In the genomic region with DNA sequence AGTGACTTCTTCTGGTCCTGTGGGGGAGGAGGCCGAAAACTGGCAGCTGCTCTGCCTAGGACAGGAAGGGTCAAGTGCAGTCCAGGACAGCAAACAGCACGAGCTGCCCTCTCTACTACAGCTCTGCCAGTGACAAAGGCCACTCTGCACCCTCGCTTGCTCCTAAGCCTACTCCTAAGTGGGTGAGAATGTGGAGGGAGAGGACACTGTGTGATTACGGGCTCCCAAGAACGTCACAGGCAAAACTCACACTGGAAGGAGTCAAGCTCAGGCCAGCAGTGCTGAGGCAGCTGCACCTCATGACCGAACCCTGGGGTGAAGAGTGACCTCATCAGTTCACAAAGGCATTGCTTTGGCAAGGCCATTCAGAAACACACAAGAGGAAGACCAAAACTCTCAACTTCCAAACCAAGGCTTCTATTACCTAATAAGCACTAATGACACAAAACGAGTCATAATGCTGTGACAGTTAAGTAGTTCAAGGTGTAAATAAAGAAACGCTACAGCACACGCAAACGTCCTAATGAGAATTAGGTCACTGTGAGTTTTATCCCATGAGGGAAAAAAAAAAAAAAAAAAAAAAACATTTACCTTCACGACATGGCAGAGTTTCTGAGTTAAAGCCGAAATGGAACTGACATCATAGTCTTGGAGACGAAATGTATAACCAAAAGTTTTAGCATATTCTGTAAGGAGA, we compare ENCODE assay signal across 1 cellular context.
TF ChIP-seq lines count a peak whose summit lies in the region.

No MANE protein-coding gene starts in this region.

TF ChIP-seq in HepG2, 621 proteins besides CTCF, POLR2A, EP300 and RAD21 (continued from another document and continues in another):
- TF ChIP-seq, protein P1, sequence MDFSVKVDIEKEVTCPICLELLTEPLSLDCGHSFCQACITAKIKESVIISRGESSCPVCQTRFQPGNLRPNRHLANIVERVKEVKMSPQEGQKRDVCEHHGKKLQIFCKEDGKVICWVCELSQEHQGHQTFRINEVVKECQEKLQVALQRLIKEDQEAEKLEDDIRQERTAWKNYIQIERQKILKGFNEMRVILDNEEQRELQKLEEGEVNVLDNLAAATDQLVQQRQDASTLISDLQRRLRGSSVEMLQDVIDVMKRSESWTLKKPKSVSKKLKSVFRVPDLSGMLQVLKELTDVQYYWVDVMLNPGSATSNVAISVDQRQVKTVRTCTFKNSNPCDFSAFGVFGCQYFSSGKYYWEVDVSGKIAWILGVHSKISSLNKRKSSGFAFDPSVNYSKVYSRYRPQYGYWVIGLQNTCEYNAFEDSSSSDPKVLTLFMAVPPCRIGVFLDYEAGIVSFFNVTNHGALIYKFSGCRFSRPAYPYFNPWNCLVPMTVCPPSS (IDR thresholded peaks at IDR 0.05) = no peak
- TF ChIP-seq ZNF782 (CRISPR knock-in tag; IDR thresholded peaks at IDR 0.05; ENCODE audit: borderline replicate concordance) (no peak), ATF7 (IDR thresholded peaks at IDR 0.05) (peak; percentile 54; the same call in 1 of the 2 replicates), ATF7 (CRISPR knock-in tag; IDR thresholded peaks at IDR 0.05) (peak; percentile 83; the same call in 1 of the 2 replicates), TEAD3 (CRISPR knock-in tag; optimal IDR thresholded peaks at IDR 0.05; ENCODE audit: borderline replicate concordance) (peak; percentile 7), CBX5 (CRISPR knock-in tag; IDR thresholded peaks at IDR 0.05; ENCODE audit: borderline replicate concordance) (peak; percentile 68; the same call in 1 of the 2 replicates), GABPB1 (CRISPR knock-in tag; IDR thresholded peaks at IDR 0.05) (0 out of 2 replicates have a peak, but pooled peaks have one; percentile 20), ZNF761 (CRISPR knock-in tag; conservative IDR thresholded peaks at IDR 0.05) (peak; percentile 44), MXD4 (CRISPR knock-in tag; IDR thresholded peaks at IDR 0.05) (no peak; the same call in 1 of the 2 replicates), CBX2 (IDR thresholded peaks at IDR 0.05; ENCODE audit: low read depth, low read length) (no peak), CBX2 (CRISPR knock-in tag; IDR thresholded peaks at IDR 0.05; ENCODE audit: low read depth) (no peak), ZNF3 (CRISPR knock-in tag; IDR thresholded peaks at IDR 0.05) (no peak), RARG (CRISPR knock-in tag; IDR thresholded peaks at IDR 0.05; ENCODE audit: low read depth) (0 out of 2 replicates have a peak, but pooled peaks have one; percentile 75), TCF12 (IDR thresholded peaks at IDR 0.05) (no peak), TCF12 (CRISPR knock-in tag; IDR thresholded peaks at IDR 0.05) (no peak), SAP130 (CRISPR knock-in tag; IDR thresholded peaks at IDR 0.05; ENCODE audit: low read depth) (0 out of 2 replicates have a peak, but pooled peaks have one; percentile 19), ONECUT2 (CRISPR knock-in tag; IDR thresholded peaks at IDR 0.05) (no peak), ZSCAN20 (CRISPR knock-in tag; IDR thresholded peaks at IDR 0.05; ENCODE audit: borderline replicate concordance) (no peak), ZNF383 (CRISPR knock-in tag; IDR thresholded peaks at IDR 0.05; ENCODE audit: borderline replicate concordance) (0 out of 2 replicates have a peak, but pooled peaks have one; percentile 71), ZBTB38 (CRISPR knock-in tag; IDR thresholded peaks at IDR 0.05) (peak; percentile 87), HMG20A (CRISPR knock-in tag; IDR thresholded peaks at IDR 0.05; ENCODE audit: borderline replicate concordance) (0 out of 2 replicates have a peak, but pooled peaks have one; percentile 13)
- TF ChIP-seq, protein P2, sequence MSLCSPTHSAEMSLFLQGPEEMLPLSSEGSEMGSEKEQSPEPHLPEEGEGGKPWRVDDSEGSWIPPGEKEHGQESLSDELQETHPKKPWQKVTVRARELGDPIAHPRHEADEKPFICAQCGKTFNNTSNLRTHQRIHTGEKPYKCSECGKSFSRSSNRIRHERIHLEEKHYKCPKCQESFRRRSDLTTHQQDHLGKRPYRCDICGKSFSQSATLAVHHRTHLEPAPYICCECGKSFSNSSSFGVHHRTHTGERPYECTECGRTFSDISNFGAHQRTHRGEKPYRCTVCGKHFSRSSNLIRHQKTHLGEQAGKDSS (CRISPR knock-in tag; IDR thresholded peaks at IDR 0.05; ENCODE audit: borderline replicate concordance, low read depth) = peak; percentile 45; the same call in 1 of the 2 replicates
- TF ChIP-seq, protein P3, sequence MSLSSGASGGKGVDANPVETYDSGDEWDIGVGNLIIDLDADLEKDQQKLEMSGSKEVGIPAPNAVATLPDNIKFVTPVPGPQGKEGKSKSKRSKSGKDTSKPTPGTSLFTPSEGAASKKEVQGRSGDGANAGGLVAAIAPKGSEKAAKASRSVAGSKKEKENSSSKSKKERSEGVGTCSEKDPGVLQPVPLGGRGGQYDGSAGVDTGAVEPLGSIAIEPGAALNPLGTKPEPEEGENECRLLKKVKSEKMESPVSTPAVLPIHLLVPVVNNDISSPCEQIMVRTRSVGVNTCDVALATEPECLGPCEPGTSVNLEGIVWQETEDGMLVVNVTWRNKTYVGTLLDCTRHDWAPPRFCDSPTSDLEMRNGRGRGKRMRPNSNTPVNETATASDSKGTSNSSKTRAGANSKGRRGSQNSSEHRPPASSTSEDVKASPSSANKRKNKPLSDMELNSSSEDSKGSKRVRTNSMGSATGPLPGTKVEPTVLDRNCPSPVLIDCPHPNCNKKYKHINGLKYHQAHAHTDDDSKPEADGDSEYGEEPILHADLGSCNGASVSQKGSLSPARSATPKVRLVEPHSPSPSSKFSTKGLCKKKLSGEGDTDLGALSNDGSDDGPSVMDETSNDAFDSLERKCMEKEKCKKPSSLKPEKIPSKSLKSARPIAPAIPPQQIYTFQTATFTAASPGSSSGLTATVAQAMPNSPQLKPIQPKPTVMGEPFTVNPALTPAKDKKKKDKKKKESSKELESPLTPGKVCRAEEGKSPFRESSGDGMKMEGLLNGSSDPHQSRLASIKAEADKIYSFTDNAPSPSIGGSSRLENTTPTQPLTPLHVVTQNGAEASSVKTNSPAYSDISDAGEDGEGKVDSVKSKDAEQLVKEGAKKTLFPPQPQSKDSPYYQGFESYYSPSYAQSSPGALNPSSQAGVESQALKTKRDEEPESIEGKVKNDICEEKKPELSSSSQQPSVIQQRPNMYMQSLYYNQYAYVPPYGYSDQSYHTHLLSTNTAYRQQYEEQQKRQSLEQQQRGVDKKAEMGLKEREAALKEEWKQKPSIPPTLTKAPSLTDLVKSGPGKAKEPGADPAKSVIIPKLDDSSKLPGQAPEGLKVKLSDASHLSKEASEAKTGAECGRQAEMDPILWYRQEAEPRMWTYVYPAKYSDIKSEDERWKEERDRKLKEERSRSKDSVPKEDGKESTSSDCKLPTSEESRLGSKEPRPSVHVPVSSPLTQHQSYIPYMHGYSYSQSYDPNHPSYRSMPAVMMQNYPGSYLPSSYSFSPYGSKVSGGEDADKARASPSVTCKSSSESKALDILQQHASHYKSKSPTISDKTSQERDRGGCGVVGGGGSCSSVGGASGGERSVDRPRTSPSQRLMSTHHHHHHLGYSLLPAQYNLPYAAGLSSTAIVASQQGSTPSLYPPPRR (CRISPR knock-in tag; IDR thresholded peaks at IDR 0.05; ENCODE audit: borderline replicate concordance) = peak; percentile 36; the same call in 1 of the 2 replicates
- TF ChIP-seq, protein P4, sequence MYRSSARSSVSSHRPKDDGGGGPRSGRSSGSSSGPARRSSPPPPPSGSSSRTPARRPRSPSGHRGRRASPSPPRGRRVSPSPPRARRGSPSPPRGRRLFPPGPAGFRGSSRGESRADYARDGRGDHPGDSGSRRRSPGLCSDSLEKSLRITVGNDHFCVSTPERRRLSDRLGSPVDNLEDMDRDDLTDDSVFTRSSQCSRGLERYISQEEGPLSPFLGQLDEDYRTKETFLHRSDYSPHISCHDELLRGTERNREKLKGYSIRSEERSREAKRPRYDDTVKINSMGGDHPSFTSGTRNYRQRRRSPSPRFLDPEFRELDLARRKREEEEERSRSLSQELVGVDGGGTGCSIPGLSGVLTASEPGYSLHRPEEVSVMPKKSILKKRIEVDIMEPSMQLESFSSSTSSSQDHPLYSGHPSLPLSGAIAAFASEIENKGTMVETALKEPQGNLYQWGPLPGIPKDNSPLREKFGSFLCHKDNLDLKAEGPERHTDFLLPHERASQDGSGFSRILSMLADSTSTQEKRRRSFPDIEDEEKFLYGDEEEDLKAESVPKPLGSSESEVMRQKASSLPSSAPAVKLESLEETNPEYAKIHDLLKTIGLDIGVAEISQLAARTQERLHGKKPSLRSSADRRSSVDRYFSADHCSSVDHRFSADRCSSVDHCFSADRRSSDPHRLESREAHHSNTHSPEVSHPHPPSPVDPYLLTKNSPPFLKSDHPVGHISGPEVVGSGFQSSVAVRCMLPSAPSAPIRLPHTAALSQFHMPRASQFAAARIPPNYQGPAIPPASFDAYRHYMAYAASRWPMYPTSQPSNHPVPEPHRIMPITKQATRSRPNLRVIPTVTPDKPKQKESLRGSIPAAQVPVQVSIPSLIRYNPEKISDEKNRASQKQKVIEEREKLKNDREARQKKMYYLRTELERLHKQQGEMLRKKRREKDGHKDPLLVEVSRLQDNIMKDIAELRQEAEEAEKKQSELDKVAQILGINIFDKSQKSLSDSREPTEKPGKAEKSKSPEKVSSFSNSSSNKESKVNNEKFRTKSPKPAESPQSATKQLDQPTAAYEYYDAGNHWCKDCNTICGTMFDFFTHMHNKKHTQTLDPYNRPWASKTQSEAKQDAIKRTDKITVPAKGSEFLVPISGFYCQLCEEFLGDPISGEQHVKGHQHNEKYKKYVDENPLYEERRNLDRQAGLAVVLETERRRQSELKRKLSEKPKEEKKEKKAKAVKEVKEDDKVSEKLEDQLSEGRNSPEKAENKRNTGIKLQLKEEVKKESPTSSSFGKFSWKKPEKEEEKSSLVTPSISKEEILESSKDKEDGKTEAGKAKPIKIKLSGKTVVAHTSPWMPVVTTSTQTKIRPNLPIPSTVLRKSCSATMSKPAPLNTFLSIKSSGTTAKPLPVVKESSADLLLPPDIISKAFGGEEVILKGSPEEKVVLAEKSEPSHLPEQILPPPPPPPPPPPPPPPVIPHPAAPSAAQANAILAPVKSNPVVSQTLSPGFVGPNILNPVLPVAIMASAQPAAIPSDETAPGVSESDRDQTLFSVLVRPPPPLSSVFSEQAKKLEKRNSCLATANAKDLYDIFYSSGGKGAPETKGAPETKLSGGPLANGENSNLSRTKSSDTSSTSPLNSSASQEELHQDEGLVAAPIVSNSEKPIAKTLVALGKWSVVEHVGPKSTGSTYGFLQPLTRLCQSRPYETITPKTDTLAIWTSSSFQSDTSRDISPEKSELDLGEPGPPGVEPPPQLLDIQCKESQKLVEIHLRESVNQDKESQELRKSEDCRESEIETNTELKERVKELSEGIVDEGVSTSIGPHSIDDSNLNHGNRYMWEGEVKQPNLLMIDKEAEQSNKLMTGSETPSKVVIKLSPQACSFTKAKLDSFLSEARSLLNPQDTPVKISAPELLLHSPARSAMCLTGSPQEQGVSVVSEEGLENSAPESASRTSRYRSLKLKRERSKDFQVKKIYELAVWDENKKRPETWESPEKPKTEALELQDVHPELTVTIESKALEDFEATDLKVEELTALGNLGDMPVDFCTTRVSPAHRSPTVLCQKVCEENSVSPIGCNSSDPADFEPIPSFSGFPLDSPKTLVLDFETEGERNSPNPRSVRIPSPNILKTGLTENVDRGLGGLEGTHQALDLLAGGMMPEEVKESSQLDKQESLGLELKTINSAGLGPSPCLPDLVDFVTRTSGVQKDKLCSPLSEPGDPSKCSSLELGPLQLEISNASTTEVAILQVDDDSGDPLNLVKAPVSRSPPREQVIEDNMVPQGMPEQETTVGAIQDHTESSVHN (CRISPR knock-in tag; IDR thresholded peaks at IDR 0.05) = peak; percentile 72
- TF ChIP-seq, protein P5, sequence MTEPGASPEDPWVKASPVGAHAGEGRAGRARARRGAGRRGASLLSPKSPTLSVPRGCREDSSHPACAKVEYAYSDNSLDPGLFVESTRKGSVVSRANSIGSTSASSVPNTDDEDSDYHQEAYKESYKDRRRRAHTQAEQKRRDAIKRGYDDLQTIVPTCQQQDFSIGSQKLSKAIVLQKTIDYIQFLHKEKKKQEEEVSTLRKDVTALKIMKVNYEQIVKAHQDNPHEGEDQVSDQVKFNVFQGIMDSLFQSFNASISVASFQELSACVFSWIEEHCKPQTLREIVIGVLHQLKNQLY (CRISPR knock-in tag; IDR thresholded peaks at IDR 0.05) = 0 out of 2 replicates have a peak, but pooled peaks have one; percentile 9
- TF ChIP-seq, protein P6, sequence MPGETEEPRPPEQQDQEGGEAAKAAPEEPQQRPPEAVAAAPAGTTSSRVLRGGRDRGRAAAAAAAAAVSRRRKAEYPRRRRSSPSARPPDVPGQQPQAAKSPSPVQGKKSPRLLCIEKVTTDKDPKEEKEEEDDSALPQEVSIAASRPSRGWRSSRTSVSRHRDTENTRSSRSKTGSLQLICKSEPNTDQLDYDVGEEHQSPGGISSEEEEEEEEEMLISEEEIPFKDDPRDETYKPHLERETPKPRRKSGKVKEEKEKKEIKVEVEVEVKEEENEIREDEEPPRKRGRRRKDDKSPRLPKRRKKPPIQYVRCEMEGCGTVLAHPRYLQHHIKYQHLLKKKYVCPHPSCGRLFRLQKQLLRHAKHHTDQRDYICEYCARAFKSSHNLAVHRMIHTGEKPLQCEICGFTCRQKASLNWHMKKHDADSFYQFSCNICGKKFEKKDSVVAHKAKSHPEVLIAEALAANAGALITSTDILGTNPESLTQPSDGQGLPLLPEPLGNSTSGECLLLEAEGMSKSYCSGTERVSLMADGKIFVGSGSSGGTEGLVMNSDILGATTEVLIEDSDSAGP (CRISPR knock-in tag; IDR thresholded peaks at IDR 0.05; ENCODE audit: borderline replicate concordance) = peak; percentile 59; the same call in 1 of the 2 replicates
- TF ChIP-seq, protein P7, sequence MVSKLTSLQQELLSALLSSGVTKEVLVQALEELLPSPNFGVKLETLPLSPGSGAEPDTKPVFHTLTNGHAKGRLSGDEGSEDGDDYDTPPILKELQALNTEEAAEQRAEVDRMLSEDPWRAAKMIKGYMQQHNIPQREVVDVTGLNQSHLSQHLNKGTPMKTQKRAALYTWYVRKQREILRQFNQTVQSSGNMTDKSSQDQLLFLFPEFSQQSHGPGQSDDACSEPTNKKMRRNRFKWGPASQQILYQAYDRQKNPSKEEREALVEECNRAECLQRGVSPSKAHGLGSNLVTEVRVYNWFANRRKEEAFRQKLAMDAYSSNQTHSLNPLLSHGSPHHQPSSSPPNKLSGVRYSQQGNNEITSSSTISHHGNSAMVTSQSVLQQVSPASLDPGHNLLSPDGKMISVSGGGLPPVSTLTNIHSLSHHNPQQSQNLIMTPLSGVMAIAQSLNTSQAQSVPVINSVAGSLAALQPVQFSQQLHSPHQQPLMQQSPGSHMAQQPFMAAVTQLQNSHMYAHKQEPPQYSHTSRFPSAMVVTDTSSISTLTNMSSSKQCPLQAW (CRISPR knock-in tag; IDR thresholded peaks at IDR 0.05) = peak; percentile 63
